Comparison of ENCODE assay signal across 21 cellular contexts in genomic region chr5:56337715-56338319, GRCh38.
DNase-seq lines count a peak whose midpoint lies in the region; ATAC-seq, FAIRE-seq and TF ChIP-seq lines count a peak whose summit lies in the region.
"Had no signal": no experiment of that assay in that cellular context is flagged by ENCODE, and none has a peak within 500 bp of the region (broad histone marks: within the 10 kb centered on the region; RNA-seq: fewer than 3 reads in every experiment).

No MANE protein-coding gene starts in this region.

- H3K36me3 Mint-ChIP-seq in osteocyte (ENCODE audit: unreplicated experiment): no peaks in the 10 kb centered on the region
- H3K36me3 Mint-ChIP-seq: CD8-positive, alpha-beta T cell had no signal

- peaks cover 8% of the 10 kb centered on the region for H3K9me3 Mint-ChIP-seq in osteocyte (ENCODE audit: unreplicated experiment)

- H4K20me1 ChIP-seq in SK-N-SH (ENCODE audit: insufficient read depth): no peaks in the 10 kb centered on the region
- no peaks in the 10 kb centered on the region for H4K20me1 ChIP-seq in endothelial cell of umbilical vein (replicated peaks; ENCODE audit: control insufficient read depth, extremely low read depth, insufficient read depth, low read length)
- H4K20me1 ChIP-seq: BLaER1 treated with 17β-estradiol and CSF1 and Interleukin-3, amounts not matched to agents 10 nM and 100 nM had no signal

- intact Hi-C loops in endothelial cell of umbilical vein (cut with micrococcal nuclease) (no loop called here), esophagus muscularis mucosa (cut with DNase I) (no loop called here), testis (cut with DNase I; ENCODE audit: low total_unique reads) (no loop called here)

- no TSS peak for BruUV-seq in endothelial cell of umbilical vein (replicated peaks; lab: Mats Ljungman, UMichigan)

- no peaks in the 10 kb centered on the region for H3K79me2 ChIP-seq in SK-N-SH (ENCODE audit: insufficient read depth)
- H3K79me2 ChIP-seq in endothelial cell of umbilical vein (ENCODE audit: control insufficient read depth, insufficient read depth, low read length): no peaks in the 10 kb centered on the region

- no peak overlapping the region for H3K4me3 ChIP-seq in SK-N-SH (ENCODE audit: low read depth in 2 of 2, low read length in 1 of 2)
- no peak overlapping the region for H3K4me3 ChIP-seq in WERI-Rb-1 (ENCODE audit: low read depth, low read length)
- no peak overlapping the region for H3K4me3 ChIP-seq in endothelial cell of umbilical vein (replicated peaks in 1 of 3; ENCODE audit: insufficient read depth in 1 of 3, low read depth in 1 of 3, low read length in 3 of 3)
- H3K4me3 ChIP-seq in esophagus muscularis mucosa: no peak overlapping the region
- no peak overlapping the region for H3K4me3 ChIP-seq in testis
- H3K4me3 ChIP-seq: BLaER1 treated with 17β-estradiol and CSF1 and Interleukin-3, amounts not matched to agents 10 nM and 100 nM; GM23248 had no signal

- DNase-seq in SK-N-SH: no peak
- no peak for DNase-seq in WERI-Rb-1
- peak; percentile 28 for DNase-seq in endothelial cell of umbilical vein (ENCODE audit: low read depth, low spot score)
- no peak for DNase-seq in osteocyte (ENCODE audit: extremely low spot score, unreplicated experiment)
- DNase-seq in esophagus muscularis mucosa (ENCODE audit: extremely low spot score): no peak
- DNase-seq in testis: no peak
- DNase-seq: ACHN; CD8-positive, alpha-beta T cell; DND-41; GM23248; H9; Kasumi-1; NCI-H1694; NCI-H69; SHP77 treated with DMSO at 0.1 percent for 48 hours had no signal

- no peaks in the 10 kb centered on the region for H3K9me2 ChIP-seq in SK-N-SH

- TF ChIP-seq RAD21 in SK-N-SH (IDR thresholded peaks at IDR 0.05; ENCODE audit: low read length): no peak

- dilution Hi-C loops in endothelial cell of umbilical vein (cut with MboI; ENCODE audit: extremely low pct_ligation_motif_present, low sequenced_read_pairs): no loop called here

- ATAC-seq in SK-N-SH treated with all-trans-retinoic acid at 6 μM for 48 hours: no peak
- no peak for ATAC-seq in HG02840 (IDR thresholded peaks at IDR 0.05; ENCODE audit: low FRiP score, unreplicated experiment)
- ATAC-seq: CD8-positive, alpha-beta T cell had no signal

- H3K4me1 Mint-ChIP-seq in osteocyte (ENCODE audit: unreplicated experiment): peaks cover 12% of the 10 kb centered on the region
- H3K4me1 Mint-ChIP-seq: H9 had no signal

- H3K9me3 ChIP-seq in SK-N-SH (0 out of 2 replicates have a peak, but pooled peaks cover 5% of the 10 kb centered on the region), WERI-Rb-1 (ENCODE audit: severe bottlenecking) (peaks cover 21% of the 10 kb centered on the region), endothelial cell of umbilical vein (replicated peaks; ENCODE audit: control insufficient read depth, insufficient read depth, low read length) (no peaks in the 10 kb centered on the region), esophagus muscularis mucosa (peaks cover 0 to 5% (median 0%) of the 10 kb centered on the region in 4 donors), testis (no peaks in the 10 kb centered on the region)

- no peaks in the 10 kb centered on the region for H3F3A ChIP-seq in SK-N-SH (replicated peaks; ENCODE audit: insufficient read depth)

- peak overlapping the region; percentile 75 for H3K27ac Mint-ChIP-seq in osteocyte (ENCODE audit: unreplicated experiment)
- H3K27ac Mint-ChIP-seq: CD8-positive, alpha-beta T cell; H9 had no signal

- H3K27ac ChIP-seq in SK-N-SH (ENCODE audit: low read depth in 2 of 2, low read length in 1 of 2) (peak overlapping the region in 1 of 2 experiments; percentile 32; a peak in 1 of 4 replicates), WERI-Rb-1 (peak overlapping the region; percentile 10), endothelial cell of umbilical vein (ENCODE audit: insufficient read depth, low read depth, low read length) (peak overlapping the region; percentile 17), esophagus muscularis mucosa (replicated peaks in 1 of 4) (no peak overlapping the region), testis (no peak overlapping the region)
- H3K27ac ChIP-seq: 22Rv1, GM23248, RWPE1 had no signal

- WGBS in SK-N-SH (ENCODE audit: low lambda C conversion rate): 85% methylated on average over 5 of the region's 5 CpGs
- WGBS in esophagus muscularis mucosa: 90% methylated on average over 5 of the region's 5 CpGs
- 81 to 89% methylated on average over 5 of the region's 5 CpGs for WGBS in testis, 2 donors

- TF ChIP-seq POLR2A in endothelial cell of umbilical vein (IDR thresholded peaks at IDR 0.05; ENCODE audit: low read depth, low read length) (no peak), esophagus muscularis mucosa (IDR thresholded peaks at IDR 0.05; ENCODE audit: low read depth) (no peak), testis (IDR thresholded peaks at IDR 0.05) (no peak)

- H3K4me1 ChIP-seq in SK-N-SH (ENCODE audit: control insufficient read depth in 1 of 2, insufficient read depth in 2 of 2, low read depth in 1 of 2, low read length in 1 of 2) (no peaks in the 10 kb centered on the region), endothelial cell of umbilical vein (ENCODE audit: control insufficient read depth, extremely low read depth, insufficient read depth, low read length) (peaks cover 20% of the 10 kb centered on the region), esophagus muscularis mucosa (no peaks in the 10 kb centered on the region), testis (no peaks in the 10 kb centered on the region)

- CTCF ChIA-PET in SK-N-SH (lab: Yijun Ruan, JAX) (interaction anchor here (1.6 kb wide), 1 partner anchor 9 kb away, joined by 3 read pairs; no protein-coding TSS in a partner anchor), endothelial cell of umbilical vein (lab: Charles Lee) (interaction anchor here (0.6 to 1.2 kb wide), 3 partner anchors 13 to 67 kb away, joined by 3 to 4 read pairs (median 3); no protein-coding TSS in a partner anchor)

- no peak for TF ChIP-seq CTCF in SK-N-SH (IDR thresholded peaks at IDR 0.05)
- no peak for TF ChIP-seq CTCF in WERI-Rb-1 (IDR thresholded peaks at IDR 0.05; ENCODE audit: low read depth, low read length)
- TF ChIP-seq CTCF in endothelial cell of umbilical vein (IDR thresholded peaks at IDR 0.05; ENCODE audit: extremely low read depth in 1 of 2, insufficient read depth in 1 of 2, low read depth in 1 of 2, low read length in 2 of 2): no peak
- no peak for TF ChIP-seq CTCF in osteocyte (IDR thresholded peaks at IDR 0.05)
- no peak for TF ChIP-seq CTCF in esophagus muscularis mucosa (IDR thresholded peaks at IDR 0.05)
- no peak for TF ChIP-seq CTCF in testis (IDR thresholded peaks at IDR 0.05)

- no peaks in the 10 kb centered on the region for H3K9me1 ChIP-seq in endothelial cell of umbilical vein (replicated peaks; ENCODE audit: control insufficient read depth, extremely low read depth, insufficient read depth, low read length)

- H3K9ac ChIP-seq in SK-N-SH (no peak overlapping the region), endothelial cell of umbilical vein (replicated peaks; ENCODE audit: extremely low read depth, insufficient read depth, low read length) (no peak overlapping the region)
- H3K9ac ChIP-seq: BLaER1 treated with 17β-estradiol and CSF1 and Interleukin-3, amounts not matched to agents 10 nM and 100 nM; GM23248 had no signal

- H3K36me3 ChIP-seq in SK-N-SH (replicated peaks in 1 of 2; ENCODE audit: control insufficient read depth in 1 of 2, insufficient read depth in 2 of 2, low read length in 1 of 2) (no peaks in the 10 kb centered on the region), WERI-Rb-1 (no peaks in the 10 kb centered on the region), endothelial cell of umbilical vein (ENCODE audit: control insufficient read depth in 2 of 2, extremely low read depth in 1 of 2, insufficient read depth in 2 of 2, low read length in 2 of 2) (no peaks in the 10 kb centered on the region), esophagus muscularis mucosa (no peaks in the 10 kb centered on the region), testis (ENCODE audit: low read depth, missing control alignments) (no peaks in the 10 kb centered on the region)

- peak; percentile 55 for FAIRE-seq in endothelial cell of umbilical vein (lab: Jason Lieb, UNC)
- FAIRE-seq: GM12891 had no signal

- H3K4me2 ChIP-seq in SK-N-SH: 0 out of 2 replicates have a peak overlapping the region, but pooled peaks have one; percentile 21
- peak overlapping the region; percentile 65 for H3K4me2 ChIP-seq in endothelial cell of umbilical vein (ENCODE audit: insufficient read depth, low read length)

- no peak overlapping the region for H3K4me3 Mint-ChIP-seq in osteocyte (ENCODE audit: unreplicated experiment)
- H3K4me3 Mint-ChIP-seq: CD8-positive, alpha-beta T cell; H9 had no signal

- TF ChIP-seq EP300 in SK-N-SH (IDR thresholded peaks at IDR 0.05; ENCODE audit: borderline replicate concordance in 1 of 2, low read depth in 1 of 2, low read length in 1 of 2) (no peak), esophagus muscularis mucosa (IDR thresholded peaks at IDR 0.05) (no peak)

- H3K27me3 Mint-ChIP-seq in osteocyte (ENCODE audit: unreplicated experiment): no peaks in the 10 kb centered on the region

- POLR2A ChIA-PET in SK-N-SH (lab: Yijun Ruan, JAX): no interaction called here
- POLR2A ChIA-PET in endothelial cell of umbilical vein (lab: Charles Lee): no interaction called here

- H2AFZ ChIP-seq in SK-N-SH (ENCODE audit: low read depth) (no peak overlapping the region; the same call in 1 of the 2 replicates), endothelial cell of umbilical vein (ENCODE audit: low read depth, low read length) (peak overlapping the region; percentile 61)
- H2AFZ ChIP-seq: GM23248 had no signal

- no peaks in the 10 kb centered on the region for H3K27me3 ChIP-seq in SK-N-SH (ENCODE audit: insufficient read depth)
- no peaks in the 10 kb centered on the region for H3K27me3 ChIP-seq in WERI-Rb-1 (ENCODE audit: insufficient read depth, low read depth, severe bottlenecking)
- no peaks in the 10 kb centered on the region for H3K27me3 ChIP-seq in endothelial cell of umbilical vein (ENCODE audit: control insufficient read depth in 2 of 2, insufficient read depth in 2 of 2, low read length in 2 of 2)
- no peaks in the 10 kb centered on the region for H3K27me3 ChIP-seq in esophagus muscularis mucosa
- H3K27me3 ChIP-seq in testis: no peaks in the 10 kb centered on the region
- H3K27me3 ChIP-seq: BLaER1 treated with 17β-estradiol and CSF1 and Interleukin-3, amounts not matched to agents 10 nM and 100 nM had no signal

TF ChIP-seq in SK-N-SH, 30 proteins besides CTCF, POLR2A, EP300 and RAD21 (continues in another document):
- TF ChIP-seq FOXM1 (IDR thresholded peaks at IDR 0.05; ENCODE audit: low read depth) (no peak), NRF1 (IDR thresholded peaks at IDR 0.05; ENCODE audit: low read depth, low read length) (no peak)

TF ChIP-seq in SK-N-SH treated with all-trans-retinoic acid at 6 μM for 48 hours, 23 proteins besides CTCF, POLR2A, EP300 and RAD21:
- no peak for TF ChIP-seq SNAI2 (CRISPR knock-in tag; IDR thresholded peaks at IDR 0.05)

TF ChIP-seq in endothelial cell of umbilical vein, 7 proteins besides CTCF, POLR2A, EP300 and RAD21 (continues in another document):
- TF ChIP-seq GATA2 (IDR thresholded peaks at IDR 0.05; ENCODE audit: insufficient read depth, insufficient read length, low read depth, low read length): no peak
- TF ChIP-seq MAX (IDR thresholded peaks at IDR 0.05; ENCODE audit: insufficient read depth, insufficient read length): no peak

Comparison
In these comparisons a context has a peak if more than half of its experiments do, and no peak if none do; other contexts are left out.
1. H3K27ac ChIP-seq: peak in WERI-Rb-1 (single experiment) and endothelial cell of umbilical vein (single experiment); none in esophagus muscularis mucosa (0 of 4) and testis (0 of 2).